Comparison of ENCODE assay signal across 1 cellular context in the genomic region with DNA sequence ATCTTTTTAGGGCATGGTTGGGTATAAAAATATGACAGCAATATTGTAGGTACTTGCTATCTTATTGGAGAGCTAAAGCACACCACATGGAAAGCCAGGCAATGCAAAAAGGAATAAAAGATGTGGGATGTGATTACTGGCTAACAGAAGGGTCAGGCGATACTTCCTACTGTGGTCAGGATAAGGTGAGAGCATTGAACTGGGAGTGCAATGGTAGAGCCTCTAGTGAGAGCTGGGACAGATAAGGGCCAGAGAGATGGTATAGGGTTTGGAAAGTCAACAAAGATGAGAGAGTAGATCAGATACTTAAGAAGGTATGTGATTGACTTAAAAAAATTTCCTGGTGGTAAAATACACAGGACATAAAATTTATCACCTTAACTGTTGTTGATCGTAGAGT.
TF ChIP-seq lines count a peak whose summit lies in the region.

No MANE protein-coding gene starts in this region.

TF ChIP-seq in K562, 482 proteins besides CTCF, POLR2A, EP300 and RAD21 (continued from another document and continues in another):
- TF ChIP-seq STAG1 (CRISPR knock-in tag; IDR thresholded peaks at IDR 0.05; ENCODE audit: borderline replicate concordance) (no peak), RBBP5 (IDR thresholded peaks at IDR 0.05; ENCODE audit: borderline replicate concordance, insufficient read depth, low read length, poor library complexity, severe bottlenecking) (no peak), RFX5 (IDR thresholded peaks at IDR 0.05; ENCODE audit: low read depth, low read length) (no peak), SMAD2 (IDR thresholded peaks at IDR 0.05; ENCODE audit: low read depth, low read length) (no peak), NONO (IDR thresholded peaks at IDR 0.05; ENCODE audit: low read depth in 2 of 2, low read length in 1 of 2) (no peak), NFYB (IDR thresholded peaks at IDR 0.05; ENCODE audit: extremely low read depth, insufficient read length) (no peak), DDX20 (tag; IDR thresholded peaks at IDR 0.05; ENCODE audit: low read depth) (no peak), ZBTB8A (IDR thresholded peaks at IDR 0.05; ENCODE audit: partially characterized antibody) (no peak), ZSCAN32 (CRISPR knock-in tag; IDR thresholded peaks at IDR 0.05) (no peak), RCOR1 (IDR thresholded peaks at IDR 0.05; ENCODE audit: borderline replicate concordance in 1 of 2, low read depth in 2 of 2, low read length in 2 of 2) (peak in 1 of 2 experiments; percentile 89; a peak in 2 of 4 replicates), GTF2A2 (tag; IDR thresholded peaks at IDR 0.05) (no peak), FOXA3 (CRISPR knock-in tag; conservative IDR thresholded peaks at IDR 0.05 in 1 of 2, IDR thresholded peaks at IDR 0.05 in 1 of 2) (peak in 1 of 2 experiments; percentile 74; a peak in 2 of 4 replicates), NELFE (IDR thresholded peaks at IDR 0.05; ENCODE audit: insufficient read depth, insufficient read length) (no peak), ETV5 (CRISPR knock-in tag; IDR thresholded peaks at IDR 0.05; ENCODE audit: low read depth) (no peak), MYBL2 (IDR thresholded peaks at IDR 0.05; ENCODE audit: low read depth) (no peak), MYBL2 (CRISPR knock-in tag; IDR thresholded peaks at IDR 0.05; ENCODE audit: borderline replicate concordance) (no peak), NRF1 (conservative IDR thresholded peaks at IDR 0.05 in 1 of 2, IDR thresholded peaks at IDR 0.05 in 1 of 2) (no peak), ZBTB1 (CRISPR knock-in tag; IDR thresholded peaks at IDR 0.05; ENCODE audit: borderline replicate concordance, low read depth) (no peak), TRIM24 (IDR thresholded peaks at IDR 0.05) (peak; percentile 58 to 65; a peak in 2 of 4 replicates), BRD4 (IDR thresholded peaks at IDR 0.05) (no peak), FOS (IDR thresholded peaks at IDR 0.05; ENCODE audit: extremely low read depth, insufficient read length) (no peak), CSDE1 (IDR thresholded peaks at IDR 0.05) (no peak), SMARCE1 (IDR thresholded peaks at IDR 0.05) (0 out of 2 replicates have a peak, but pooled peaks have one; percentile 40)
- TF ChIP-seq, protein P1, sequence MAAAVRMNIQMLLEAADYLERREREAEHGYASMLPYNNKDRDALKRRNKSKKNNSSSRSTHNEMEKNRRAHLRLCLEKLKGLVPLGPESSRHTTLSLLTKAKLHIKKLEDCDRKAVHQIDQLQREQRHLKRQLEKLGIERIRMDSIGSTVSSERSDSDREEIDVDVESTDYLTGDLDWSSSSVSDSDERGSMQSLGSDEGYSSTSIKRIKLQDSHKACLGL (CRISPR knock-in tag; IDR thresholded peaks at IDR 0.05; ENCODE audit: borderline replicate concordance, poor library complexity, severe bottlenecking): no peak
- TF ChIP-seq, protein P2, sequence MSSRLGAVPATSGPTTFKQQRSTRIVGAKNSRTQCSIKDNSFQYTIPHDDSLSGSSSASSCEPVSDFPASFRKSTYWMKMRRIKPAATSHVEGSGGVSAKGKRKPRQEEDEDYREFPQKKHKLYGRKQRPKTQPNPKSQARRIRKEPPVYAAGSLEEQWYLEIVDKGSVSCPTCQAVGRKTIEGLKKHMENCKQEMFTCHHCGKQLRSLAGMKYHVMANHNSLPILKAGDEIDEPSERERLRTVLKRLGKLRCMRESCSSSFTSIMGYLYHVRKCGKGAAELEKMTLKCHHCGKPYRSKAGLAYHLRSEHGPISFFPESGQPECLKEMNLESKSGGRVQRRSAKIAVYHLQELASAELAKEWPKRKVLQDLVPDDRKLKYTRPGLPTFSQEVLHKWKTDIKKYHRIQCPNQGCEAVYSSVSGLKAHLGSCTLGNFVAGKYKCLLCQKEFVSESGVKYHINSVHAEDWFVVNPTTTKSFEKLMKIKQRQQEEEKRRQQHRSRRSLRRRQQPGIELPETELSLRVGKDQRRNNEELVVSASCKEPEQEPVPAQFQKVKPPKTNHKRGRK (tag; IDR thresholded peaks at IDR 0.05): no peak
- TF ChIP-seq, protein P3, sequence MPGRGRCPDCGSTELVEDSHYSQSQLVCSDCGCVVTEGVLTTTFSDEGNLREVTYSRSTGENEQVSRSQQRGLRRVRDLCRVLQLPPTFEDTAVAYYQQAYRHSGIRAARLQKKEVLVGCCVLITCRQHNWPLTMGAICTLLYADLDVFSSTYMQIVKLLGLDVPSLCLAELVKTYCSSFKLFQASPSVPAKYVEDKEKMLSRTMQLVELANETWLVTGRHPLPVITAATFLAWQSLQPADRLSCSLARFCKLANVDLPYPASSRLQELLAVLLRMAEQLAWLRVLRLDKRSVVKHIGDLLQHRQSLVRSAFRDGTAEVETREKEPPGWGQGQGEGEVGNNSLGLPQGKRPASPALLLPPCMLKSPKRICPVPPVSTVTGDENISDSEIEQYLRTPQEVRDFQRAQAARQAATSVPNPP (IDR thresholded peaks at IDR 0.05; ENCODE audit: borderline replicate concordance, insufficient read depth, insufficient read length): no peak
- TF ChIP-seq, protein P4, sequence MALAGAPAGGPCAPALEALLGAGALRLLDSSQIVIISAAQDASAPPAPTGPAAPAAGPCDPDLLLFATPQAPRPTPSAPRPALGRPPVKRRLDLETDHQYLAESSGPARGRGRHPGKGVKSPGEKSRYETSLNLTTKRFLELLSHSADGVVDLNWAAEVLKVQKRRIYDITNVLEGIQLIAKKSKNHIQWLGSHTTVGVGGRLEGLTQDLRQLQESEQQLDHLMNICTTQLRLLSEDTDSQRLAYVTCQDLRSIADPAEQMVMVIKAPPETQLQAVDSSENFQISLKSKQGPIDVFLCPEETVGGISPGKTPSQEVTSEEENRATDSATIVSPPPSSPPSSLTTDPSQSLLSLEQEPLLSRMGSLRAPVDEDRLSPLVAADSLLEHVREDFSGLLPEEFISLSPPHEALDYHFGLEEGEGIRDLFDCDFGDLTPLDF (CRISPR knock-in tag; IDR thresholded peaks at IDR 0.05): no peak
- TF ChIP-seq, protein P5, sequence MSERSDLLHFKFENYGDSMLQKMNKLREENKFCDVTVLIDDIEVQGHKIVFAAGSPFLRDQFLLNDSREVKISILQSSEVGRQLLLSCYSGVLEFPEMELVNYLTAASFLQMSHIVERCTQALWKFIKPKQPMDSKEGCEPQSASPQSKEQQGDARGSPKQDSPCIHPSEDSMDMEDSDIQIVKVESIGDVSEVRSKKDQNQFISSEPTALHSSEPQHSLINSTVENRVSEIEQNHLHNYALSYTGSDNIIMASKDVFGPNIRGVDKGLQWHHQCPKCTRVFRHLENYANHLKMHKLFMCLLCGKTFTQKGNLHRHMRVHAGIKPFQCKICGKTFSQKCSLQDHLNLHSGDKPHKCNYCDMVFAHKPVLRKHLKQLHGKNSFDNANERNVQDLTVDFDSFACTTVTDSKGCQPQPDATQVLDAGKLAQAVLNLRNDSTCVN (CRISPR knock-in tag; IDR thresholded peaks at IDR 0.05): no peak
- TF ChIP-seq, protein P6, sequence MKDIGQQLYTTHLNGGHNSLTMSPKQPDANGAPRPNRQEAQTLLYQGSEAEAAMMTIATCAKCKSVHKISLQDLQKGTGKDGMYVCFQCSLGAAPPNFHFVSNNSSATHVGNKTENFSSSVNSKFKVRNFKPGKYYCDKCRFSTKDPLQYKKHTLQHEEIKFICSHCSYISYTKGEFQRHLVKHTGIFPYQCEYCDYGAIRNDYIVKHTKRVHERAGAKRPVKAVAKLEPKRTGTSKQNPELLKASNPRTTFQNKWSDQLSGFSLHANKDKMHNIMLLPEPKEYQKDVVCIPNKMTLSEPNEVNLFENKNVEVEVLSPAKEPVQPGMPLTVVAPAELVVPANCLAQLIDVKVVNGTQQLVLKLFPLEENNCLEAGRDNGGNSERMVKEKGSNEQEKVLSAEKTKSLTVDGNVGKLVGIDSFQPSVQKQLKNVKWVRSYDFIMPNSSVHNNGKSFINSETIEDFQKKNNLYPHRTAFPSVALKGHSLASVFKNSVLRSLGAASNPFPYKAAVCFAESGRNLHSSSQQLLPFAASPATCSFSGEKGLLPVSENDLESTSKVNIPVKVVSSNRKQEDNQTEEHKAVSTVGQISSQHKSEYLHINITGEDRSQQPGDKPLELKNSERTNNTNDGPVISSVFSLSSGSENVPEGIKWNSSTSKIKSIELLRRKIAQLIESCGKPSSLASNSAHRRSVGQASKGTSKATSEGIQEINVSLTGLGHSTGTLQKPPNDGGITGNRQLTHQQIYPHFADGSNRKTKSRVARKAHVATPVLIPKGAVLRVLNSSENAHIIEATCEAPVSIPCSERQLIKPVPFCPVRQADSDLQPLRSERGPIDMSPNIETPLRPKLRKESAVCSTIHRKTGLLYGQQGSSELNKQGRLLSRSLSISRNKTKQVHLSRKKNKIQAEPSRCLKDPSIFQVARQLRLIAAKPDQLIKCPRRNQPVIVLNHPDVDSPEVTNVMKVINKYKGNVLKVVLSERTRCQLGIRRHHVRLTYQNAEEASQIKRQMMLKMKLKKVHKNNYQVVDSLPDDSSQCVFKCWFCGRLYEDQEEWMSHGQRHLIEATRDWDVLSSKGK (CRISPR knock-in tag; IDR thresholded peaks at IDR 0.05): no peak
- TF ChIP-seq, protein P7, sequence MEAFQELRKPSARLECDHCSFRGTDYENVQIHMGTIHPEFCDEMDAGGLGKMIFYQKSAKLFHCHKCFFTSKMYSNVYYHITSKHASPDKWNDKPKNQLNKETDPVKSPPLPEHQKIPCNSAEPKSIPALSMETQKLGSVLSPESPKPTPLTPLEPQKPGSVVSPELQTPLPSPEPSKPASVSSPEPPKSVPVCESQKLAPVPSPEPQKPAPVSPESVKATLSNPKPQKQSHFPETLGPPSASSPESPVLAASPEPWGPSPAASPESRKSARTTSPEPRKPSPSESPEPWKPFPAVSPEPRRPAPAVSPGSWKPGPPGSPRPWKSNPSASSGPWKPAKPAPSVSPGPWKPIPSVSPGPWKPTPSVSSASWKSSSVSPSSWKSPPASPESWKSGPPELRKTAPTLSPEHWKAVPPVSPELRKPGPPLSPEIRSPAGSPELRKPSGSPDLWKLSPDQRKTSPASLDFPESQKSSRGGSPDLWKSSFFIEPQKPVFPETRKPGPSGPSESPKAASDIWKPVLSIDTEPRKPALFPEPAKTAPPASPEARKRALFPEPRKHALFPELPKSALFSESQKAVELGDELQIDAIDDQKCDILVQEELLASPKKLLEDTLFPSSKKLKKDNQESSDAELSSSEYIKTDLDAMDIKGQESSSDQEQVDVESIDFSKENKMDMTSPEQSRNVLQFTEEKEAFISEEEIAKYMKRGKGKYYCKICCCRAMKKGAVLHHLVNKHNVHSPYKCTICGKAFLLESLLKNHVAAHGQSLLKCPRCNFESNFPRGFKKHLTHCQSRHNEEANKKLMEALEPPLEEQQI (IDR thresholded peaks at IDR 0.05): 0 out of 2 replicates have a peak, but pooled peaks have one; percentile 60
- TF ChIP-seq, protein P8, sequence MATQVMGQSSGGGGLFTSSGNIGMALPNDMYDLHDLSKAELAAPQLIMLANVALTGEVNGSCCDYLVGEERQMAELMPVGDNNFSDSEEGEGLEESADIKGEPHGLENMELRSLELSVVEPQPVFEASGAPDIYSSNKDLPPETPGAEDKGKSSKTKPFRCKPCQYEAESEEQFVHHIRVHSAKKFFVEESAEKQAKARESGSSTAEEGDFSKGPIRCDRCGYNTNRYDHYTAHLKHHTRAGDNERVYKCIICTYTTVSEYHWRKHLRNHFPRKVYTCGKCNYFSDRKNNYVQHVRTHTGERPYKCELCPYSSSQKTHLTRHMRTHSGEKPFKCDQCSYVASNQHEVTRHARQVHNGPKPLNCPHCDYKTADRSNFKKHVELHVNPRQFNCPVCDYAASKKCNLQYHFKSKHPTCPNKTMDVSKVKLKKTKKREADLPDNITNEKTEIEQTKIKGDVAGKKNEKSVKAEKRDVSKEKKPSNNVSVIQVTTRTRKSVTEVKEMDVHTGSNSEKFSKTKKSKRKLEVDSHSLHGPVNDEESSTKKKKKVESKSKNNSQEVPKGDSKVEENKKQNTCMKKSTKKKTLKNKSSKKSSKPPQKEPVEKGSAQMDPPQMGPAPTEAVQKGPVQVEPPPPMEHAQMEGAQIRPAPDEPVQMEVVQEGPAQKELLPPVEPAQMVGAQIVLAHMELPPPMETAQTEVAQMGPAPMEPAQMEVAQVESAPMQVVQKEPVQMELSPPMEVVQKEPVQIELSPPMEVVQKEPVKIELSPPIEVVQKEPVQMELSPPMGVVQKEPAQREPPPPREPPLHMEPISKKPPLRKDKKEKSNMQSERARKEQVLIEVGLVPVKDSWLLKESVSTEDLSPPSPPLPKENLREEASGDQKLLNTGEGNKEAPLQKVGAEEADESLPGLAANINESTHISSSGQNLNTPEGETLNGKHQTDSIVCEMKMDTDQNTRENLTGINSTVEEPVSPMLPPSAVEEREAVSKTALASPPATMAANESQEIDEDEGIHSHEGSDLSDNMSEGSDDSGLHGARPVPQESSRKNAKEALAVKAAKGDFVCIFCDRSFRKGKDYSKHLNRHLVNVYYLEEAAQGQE (CRISPR knock-in tag; IDR thresholded peaks at IDR 0.05; ENCODE audit: low read depth): no peak
